In the genomic region with DNA sequence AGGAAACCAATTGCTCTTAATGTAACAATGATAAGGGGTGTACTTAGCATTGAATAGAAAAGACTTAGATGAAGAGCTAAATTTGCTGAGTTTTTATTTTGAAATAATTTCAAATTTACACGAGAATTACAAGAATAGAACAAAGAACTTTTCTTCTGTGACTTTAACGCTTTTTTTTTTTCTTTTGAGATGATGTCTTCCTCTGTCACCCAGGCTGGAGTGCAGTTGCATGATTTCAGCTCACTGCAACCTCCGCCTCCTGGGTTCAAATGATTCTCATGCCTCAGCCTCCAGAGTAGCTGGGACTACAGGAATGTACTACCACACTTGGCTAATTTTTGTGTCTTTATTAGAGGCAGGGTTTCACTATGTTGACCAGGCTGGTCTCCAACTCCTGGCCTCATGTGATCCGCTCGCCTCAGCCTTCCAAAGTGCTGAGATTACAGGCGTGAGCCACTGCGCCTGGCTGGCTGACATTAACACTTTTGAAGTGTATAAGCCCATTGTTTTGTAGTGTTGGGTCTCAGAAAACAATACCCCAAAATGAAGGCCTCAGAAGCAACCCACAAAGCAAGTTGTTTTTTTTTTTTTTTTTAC, we compare ENCODE assay signal across 11 cellular contexts. TPM values are rescaled to one million over a fixed set of nuclear protein-coding genes. Genes with fewer than 3 reads are reported as not detected.
A peak's percentile ranks its signal among the peaks of the same experiment; 100 is the strongest.
DNase-seq lines count a peak whose midpoint lies in the region; ATAC-seq and TF ChIP-seq lines count a peak whose summit lies in the region.
"Had no signal": no experiment of that assay in that cellular context is flagged by ENCODE, and none has a peak within 500 bp of the region (broad histone marks: within the 10 kb centered on the region; RNA-seq: fewer than 3 reads in every experiment).

No MANE protein-coding gene starts in this region.

- H3K18ac ChIP-seq in trophoblast cell (ENCODE audit: low read length), result peak overlapping the region; percentile 82

- peak overlapping the region; percentile 72 for H2BK12ac ChIP-seq in trophoblast cell (ENCODE audit: low read length)

- H3K36me3 ChIP-seq in OCI-LY3 (replicated peaks; ENCODE audit: low read depth, low read length) (no peaks in the 10 kb centered on the region), trophoblast cell (ENCODE audit: control insufficient read depth in 1 of 2, insufficient read depth in 2 of 2, low read length in 2 of 2) (no peaks in the 10 kb centered on the region)

- H3K4me1 ChIP-seq in OCI-LY3 (ENCODE audit: low read length) (peaks cover 15% of the 10 kb centered on the region), trophoblast cell (ENCODE audit: control insufficient read depth in 1 of 2, insufficient read depth in 2 of 2, low read length in 2 of 2) (peaks cover 22 to 28% of the 10 kb centered on the region in 2 experiments)

- no peak overlapping the region for H2AFZ ChIP-seq in OCI-LY3 (ENCODE audit: low read depth, low read length)
- H2AFZ ChIP-seq in trophoblast cell (ENCODE audit: insufficient read depth, low read length, poor library complexity), result peak overlapping the region; percentile 37

- H3K27ac Mint-ChIP-seq in Calu3 (ENCODE audit: unreplicated experiment) (peak overlapping the region; percentile 95), endothelial cell (ENCODE audit: unreplicated experiment) (peak overlapping the region; percentile 72)

- peaks cover 56% of the 10 kb centered on the region for H3K36me3 Mint-ChIP-seq in Calu3 (ENCODE audit: insufficient read depth, unreplicated experiment)
- no peaks in the 10 kb centered on the region for H3K36me3 Mint-ChIP-seq in endothelial cell (ENCODE audit: low read depth, unreplicated experiment)

- CTCF ChIA-PET in Calu3 (lab: Charles Lee), result interaction anchor here (0.6 to 1.4 kb wide), 5 partner anchors 11 to 890 kb away, joined by 3 read pairs; a partner anchor contains a TSS

- ATAC-seq in HG02885 (IDR thresholded peaks at IDR 0.05; ENCODE audit: poor library complexity, unreplicated experiment) (no peak), HG03439 (IDR thresholded peaks at IDR 0.05; ENCODE audit: unreplicated experiment) (no peak), HG02763 (IDR thresholded peaks at IDR 0.05; ENCODE audit: unreplicated experiment) (no peak)

- peak overlapping the region; percentile 89 for H4K91ac ChIP-seq in trophoblast cell (ENCODE audit: low read depth, low read length)

- peak overlapping the region; percentile 90 for H2BK5ac ChIP-seq in trophoblast cell (ENCODE audit: low read depth, low read length, poor library complexity)

- peaks cover 47% of the 10 kb centered on the region for H3K4me1 Mint-ChIP-seq in Calu3 (ENCODE audit: low read depth, unreplicated experiment)
- peaks cover 24% of the 10 kb centered on the region for H3K4me1 Mint-ChIP-seq in endothelial cell (ENCODE audit: unreplicated experiment)

- H2AK5ac ChIP-seq in trophoblast cell (ENCODE audit: low read length), result peak overlapping the region; percentile 95

- H4K8ac ChIP-seq in trophoblast cell (ENCODE audit: low read depth, low read length), result peak overlapping the region; percentile 68

- peaks cover 30% of the 10 kb centered on the region for H3K79me1 ChIP-seq in trophoblast cell (ENCODE audit: low read length)

- peak overlapping the region; percentile 61 for H3K4ac ChIP-seq in trophoblast cell (ENCODE audit: low read depth, low read length)

- peak overlapping the region; percentile 97 for H2BK120ac ChIP-seq in trophoblast cell (ENCODE audit: insufficient read depth, low read length, poor library complexity)

- no TSS peak for BruUV-seq in Calu3 (replicated peaks; lab: Mats Ljungman, UMichigan)

- no peaks in the 10 kb centered on the region for H3K27me3 Mint-ChIP-seq in Calu3 (ENCODE audit: unreplicated experiment)
- peaks cover 1% of the 10 kb centered on the region for H3K27me3 Mint-ChIP-seq in endothelial cell (ENCODE audit: unreplicated experiment)

- H3K9ac ChIP-seq in OCI-LY3 (ENCODE audit: low read length), result no peak overlapping the region
- H3K9ac ChIP-seq in trophoblast cell (ENCODE audit: low read length), result no peak overlapping the region

- no peak for DNase-seq in Calu3
- no peak for DNase-seq in endothelial cell (ENCODE audit: low spot score)
- DNase-seq in trophoblast cell, result peak; percentile 53 to 63
- no peak for DNase-seq in NCI-H187 treated with DMSO at 0.1 percent for 48 hours (lab: John Stamatoyannopoulos, UW)
- DNase-seq: NCI-H1694; stimulated activated naive CD4-positive, alpha-beta T cell had no signal

- no peaks in the 10 kb centered on the region for H3K9me3 Mint-ChIP-seq in Calu3 (ENCODE audit: low read depth, unreplicated experiment)
- no peaks in the 10 kb centered on the region for H3K9me3 Mint-ChIP-seq in endothelial cell (ENCODE audit: unreplicated experiment)

- WGBS in trophoblast cell (ENCODE audit: extremely low coverage, insufficient coverage, insufficient read length), result no CpG with 5 or more reads among the region's 7 CpGs

- H3K14ac ChIP-seq in trophoblast cell (ENCODE audit: low read length), result peak overlapping the region; percentile 82

- H4K20me1 ChIP-seq in OCI-LY3 (ENCODE audit: insufficient read depth, low read length), result no peaks in the 10 kb centered on the region

- H3K4me2 ChIP-seq in OCI-LY3 (ENCODE audit: low read length) (0 out of 2 replicates have a peak overlapping the region, but pooled peaks have one; percentile 71), trophoblast cell (ENCODE audit: low read length) (no peak overlapping the region)

- H3K79me2 ChIP-seq in OCI-LY3 (ENCODE audit: low read length) (peaks cover 9% of the 10 kb centered on the region), trophoblast cell (ENCODE audit: control insufficient read depth, insufficient read depth, low read length, poor library complexity) (peaks cover 23% of the 10 kb centered on the region)

- H3K4me3 Mint-ChIP-seq in Calu3 (ENCODE audit: low read depth, unreplicated experiment), result peak overlapping the region; percentile 79
- peak overlapping the region; percentile 67 for H3K4me3 Mint-ChIP-seq in endothelial cell (ENCODE audit: unreplicated experiment)

- H3K23ac ChIP-seq in trophoblast cell (ENCODE audit: low read length), result no peak overlapping the region

- TF ChIP-seq CTCF in Calu3 (IDR thresholded peaks at IDR 0.05; ENCODE audit: unreplicated experiment) (no peak), OCI-LY3 (IDR thresholded peaks at IDR 0.05; ENCODE audit: low read depth, low read length) (no peak), endothelial cell (IDR thresholded peaks at IDR 0.05; ENCODE audit: unreplicated experiment) (no peak)

- intact Hi-C loops in Calu3 (cut with micrococcal nuclease; ENCODE audit: unreplicated experiment), result no loop called here

- H3K27me3 ChIP-seq in OCI-LY3 (ENCODE audit: low read depth, low read length), result no peaks in the 10 kb centered on the region
- H3K27me3 ChIP-seq in trophoblast cell (ENCODE audit: insufficient read depth, low read length), result no peaks in the 10 kb centered on the region

- no peak overlapping the region for H3K27ac ChIP-seq in OCI-LY3 (ENCODE audit: low read length)
- H3K27ac ChIP-seq in trophoblast cell (ENCODE audit: low read depth, low read length), result peak overlapping the region; percentile 100

- H3K9me3 ChIP-seq in OCI-LY3 (ENCODE audit: insufficient read depth, low read length) (no peaks in the 10 kb centered on the region), trophoblast cell (ENCODE audit: insufficient read depth, low read depth, low read length) (no peaks in the 10 kb centered on the region)

- peak overlapping the region; percentile 71 for H4K12ac ChIP-seq in trophoblast cell (ENCODE audit: low read depth, low read length)

- H3K4me3 ChIP-seq in OCI-LY3 (ENCODE audit: low read length), result no peak overlapping the region
- no peak overlapping the region for H3K4me3 ChIP-seq in trophoblast cell (ENCODE audit: low read depth, low read length)
- H3K4me3 ChIP-seq: lung had no signal

RNA-seq across cellular contexts. Expression of a gene that starts 2.1 kb away (rescaled TPM):
- total RNA-seq in Calu3 (2022), result 15.3 and 15.8 TPM in 2 replicates
- 22.6 TPM for total RNA-seq in endothelial cell (ENCODE audit: unreplicated experiment)
- 23.8 and 25.0 TPM in 2 replicates for polyA plus RNA-seq in trophoblast cell (2013)

RNA-seq across cellular contexts. Expression of a gene that starts 2.2 kb away (rescaled TPM):
- total RNA-seq in Calu3 (2022) (53.1 and 57.3 TPM in 2 replicates), endothelial cell (ENCODE audit: unreplicated experiment) (36.1 TPM)
- polyA plus RNA-seq in trophoblast cell (2013), result 31.9 and 34.4 TPM in 2 replicates

RNA-seq across cellular contexts. Expression of a gene that starts 19.5 kb away (rescaled TPM):
- total RNA-seq in Calu3 (2022) (9.4 and 9.8 TPM in 2 replicates), endothelial cell (ENCODE audit: unreplicated experiment) (8.4 TPM)
- polyA plus RNA-seq in trophoblast cell (2013), result 7.5 and 8.6 TPM in 2 replicates

RNA-seq across cellular contexts. Expression of a gene that starts 40.3 kb away (rescaled TPM):
- total RNA-seq in Calu3 (2022) (32.6 and 33.6 TPM in 2 replicates), endothelial cell (ENCODE audit: unreplicated experiment) (7.8 TPM)
- 3.2 and 3.6 TPM in 2 replicates for polyA plus RNA-seq in trophoblast cell (2013)

RNA-seq across cellular contexts. Expression of a gene that starts 46.0 kb away (rescaled TPM):
- total RNA-seq in Calu3 (2022), result 51.8 and 59.7 TPM in 2 replicates
- not detected for total RNA-seq in endothelial cell (ENCODE audit: unreplicated experiment)
- 0.04 and 0.06 TPM in 2 replicates for polyA plus RNA-seq in trophoblast cell (2013)

Comparison
In these comparisons a context has a peak if more than half of its experiments do, and no peak if none do; other contexts are left out.
1. DNase-seq: peak in trophoblast cell (2 of 2); none in Calu3 (single experiment), endothelial cell (single experiment) and NCI-H187 treated with DMSO at 0.1 percent for 48 hours (single experiment).